8 cellular contexts compared by ENCODE assay signal in the genomic region with DNA sequence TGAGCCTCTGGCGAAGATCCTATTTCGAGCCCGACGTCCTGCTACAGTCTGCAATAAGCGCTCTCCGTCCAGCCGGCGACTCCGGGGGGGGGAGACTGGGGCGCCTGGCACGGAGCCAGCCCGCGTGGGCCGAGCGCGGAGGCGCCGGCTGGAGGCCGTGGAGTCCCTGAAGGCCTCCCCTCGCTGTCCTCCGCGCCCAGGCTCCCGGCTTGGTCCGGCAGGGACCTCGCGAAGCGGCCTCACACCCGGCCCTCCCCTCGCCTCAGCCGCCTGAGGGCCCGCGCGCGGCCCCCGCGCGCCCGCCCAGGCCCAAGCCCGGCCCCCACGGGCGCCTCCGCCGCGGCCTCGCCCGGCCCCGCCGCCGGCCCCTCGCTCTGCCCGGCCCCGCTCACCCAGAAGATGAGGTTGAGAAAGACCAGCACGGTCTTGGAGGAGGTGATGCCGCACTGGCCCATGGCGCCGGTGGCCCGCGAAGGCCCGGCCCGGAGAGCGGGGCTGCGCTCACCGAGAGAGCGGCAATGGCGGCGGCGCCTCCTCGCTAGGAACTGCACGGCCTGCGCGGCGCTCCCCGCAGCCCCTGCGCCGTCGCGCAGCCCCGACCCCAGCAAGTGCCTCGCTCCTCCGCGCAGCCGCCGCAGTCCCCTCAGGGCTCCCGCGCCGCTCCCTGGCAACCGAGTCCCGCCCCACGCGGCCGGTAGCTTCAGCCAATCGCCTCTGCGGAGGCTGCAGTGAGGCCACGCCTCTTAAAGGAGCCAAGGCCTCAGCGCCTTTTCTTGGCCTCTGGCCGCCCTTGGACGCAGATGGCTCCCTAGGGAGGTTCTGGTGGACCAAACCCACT. TPM values are rescaled to one million over a fixed set of nuclear protein-coding genes. Genes with fewer than 3 reads are reported as not detected.
A peak's percentile ranks its signal among the peaks of the same experiment; 100 is the strongest.
DNase-seq lines count a peak whose midpoint lies in the region; ATAC-seq and TF ChIP-seq lines count a peak whose summit lies in the region.

A gene (minus strand): TSS at position 610 of the 838 bp plus-strand sequence. CDS start 155 bp downstream, at position 455.

- no peak within 1 kb of the TSS for H3K23ac ChIP-seq in trophoblast cell (ENCODE audit: low read length)

- peak within 1 kb of the TSS; percentile 68 for H3K18ac ChIP-seq in trophoblast cell (ENCODE audit: low read length)

- H3K36me3 ChIP-seq in trophoblast cell (ENCODE audit: control insufficient read depth in 1 of 2, insufficient read depth in 2 of 2, low read length in 2 of 2) = no peaks in the 10 kb centered on the region
- no peaks in the 10 kb centered on the region for H3K36me3 ChIP-seq in tibial nerve

- peak within 1 kb of the TSS; percentile 96 for H3K9ac ChIP-seq in trophoblast cell (ENCODE audit: low read length)

- TF ChIP-seq CTCF in GM13977 (IDR thresholded peaks at IDR 0.05; ENCODE audit: extremely low read depth, insufficient read depth, missing control alignments) (no peak), tibial nerve (IDR thresholded peaks at IDR 0.05) (peak in 1 of 5 experiments; percentile 49)

- peak within 1 kb of the TSS; percentile 75 for H3K14ac ChIP-seq in trophoblast cell (ENCODE audit: low read length)

- H3K27ac ChIP-seq in adipose tissue (ENCODE audit: low read depth, low read length) (peak within 1 kb of the TSS; percentile 83), trophoblast cell (ENCODE audit: low read depth, low read length) (peak within 1 kb of the TSS; percentile 61), tibial nerve (peak within 1 kb of the TSS; percentile 73 to 93 (median 92))

- in situ Hi-C loops in GM13977 (cut with MboI; ENCODE audit: low pct_unique_long_range_greater_than_20kb, low sequenced_read_pairs, unreplicated experiment) = no loop called here

- peak within 1 kb of the TSS; percentile 38 for H2BK120ac ChIP-seq in trophoblast cell (ENCODE audit: insufficient read depth, low read length, poor library complexity)

- H3K9me3 Mint-ChIP-seq in T-cell = no peaks in the 10 kb centered on the region

- ATAC-seq in HG02870 (IDR thresholded peaks at IDR 0.05; ENCODE audit: unreplicated experiment) = peak; percentile 86
- peak; percentile 98 to 100 (median 99) for ATAC-seq in T-cell (replicated peaks in 1 of 4)

- peak within 1 kb of the TSS; percentile 44 for H4K12ac ChIP-seq in trophoblast cell (ENCODE audit: low read depth, low read length)

- H2BK12ac ChIP-seq in trophoblast cell (ENCODE audit: low read length) = no peak within 1 kb of the TSS

- DNase-seq in GM13977 (ENCODE audit: low spot score) = peak; percentile 95
- peak; percentile 90 for DNase-seq in NCI-H146 (lab: John Stamatoyannopoulos, UW)
- DNase-seq in T-cell = peak; percentile 84 to 94 (median 90)
- DNase-seq in cardiac septum (ENCODE audit: low spot score) = peak; percentile 98
- DNase-seq in trophoblast cell = peak; percentile 88 to 94
- peak; percentile 83 for DNase-seq in tibial nerve (ENCODE audit: low spot score in 2 of 2)

- peak in 1 of 2 donors; percentile 68 for TF ChIP-seq EP300 in tibial nerve (IDR thresholded peaks at IDR 0.05)

- H3K4me3 ChIP-seq in trophoblast cell (ENCODE audit: low read depth, low read length) = peak within 1 kb of the TSS; percentile 90
- peak within 1 kb of the TSS; percentile 83 to 90 (median 86) for H3K4me3 ChIP-seq in tibial nerve

- peaks cover 4% of the 10 kb centered on the region for H3K79me2 ChIP-seq in trophoblast cell (ENCODE audit: control insufficient read depth, insufficient read depth, low read length, poor library complexity)

- intact Hi-C loops in cardiac septum (cut with DNase I) = no loop called here

- no peaks in the 10 kb centered on the region for H3K27me3 Mint-ChIP-seq in T-cell

- peak in 1 of 2 donors; percentile 89 for TF ChIP-seq POLR2A in tibial nerve (IDR thresholded peaks at IDR 0.05)

- peak within 1 kb of the TSS; percentile 97 for H3K4me2 ChIP-seq in trophoblast cell (ENCODE audit: low read length)

- peak within 1 kb of the TSS; percentile 70 for H4K91ac ChIP-seq in trophoblast cell (ENCODE audit: low read depth, low read length)

- POLR2A ChIA-PET in T-cell (lab: Charles Lee) = interaction anchor here in 1 of 2 donors (1.0 kb wide), 1 partner anchor 10 kb away, joined by 3 read pairs; no protein-coding TSS in a partner anchor

- peak within 1 kb of the TSS; percentile 70 to 85 for H3K27ac Mint-ChIP-seq in T-cell

- H3K4ac ChIP-seq in trophoblast cell (ENCODE audit: low read depth, low read length) = peak within 1 kb of the TSS; percentile 78

- H3K4me1 ChIP-seq in trophoblast cell (ENCODE audit: control insufficient read depth in 1 of 2, insufficient read depth in 2 of 2, low read length in 2 of 2) (peaks cover 0 to 5% of the 10 kb centered on the region in 2 experiments), tibial nerve (peaks cover 0 to 46% (median 18%) of the 10 kb centered on the region in 4 donors)

- H4K8ac ChIP-seq in trophoblast cell (ENCODE audit: low read depth, low read length) = peak within 1 kb of the TSS; percentile 84

- H2BK5ac ChIP-seq in trophoblast cell (ENCODE audit: low read depth, low read length, poor library complexity) = peak within 1 kb of the TSS; percentile 46

- WGBS in adipose tissue, 3 donors = 0 to 1% (median 0%) methylated on average over 55 to 97 of the region's 97 CpGs
- WGBS in trophoblast cell (ENCODE audit: extremely low coverage, insufficient coverage, insufficient read length) = no CpG with 5 or more reads among the region's 97 CpGs
- 1% methylated on average over 28 to 36 of the region's 97 CpGs for WGBS in tibial nerve, 2 donors

- peaks cover 2% of the 10 kb centered on the region for H3K79me1 ChIP-seq in trophoblast cell (ENCODE audit: low read length)

- no peak within 1 kb of the TSS for H2AK5ac ChIP-seq in trophoblast cell (ENCODE audit: low read length)

- peaks cover 31 to 36% (median 32%) of the 10 kb centered on the region in 3 donors for H3K4me1 Mint-ChIP-seq in T-cell

- peak within 1 kb of the TSS; percentile 71 to 81 (median 79) for H3K4me3 Mint-ChIP-seq in T-cell

- H3K9me3 ChIP-seq in trophoblast cell (ENCODE audit: insufficient read depth, low read depth, low read length) (no peaks in the 10 kb centered on the region), tibial nerve (no peaks in the 10 kb centered on the region)

- CTCF ChIA-PET in T-cell (lab: Charles Lee) = no interaction called here

- no peaks in the 10 kb centered on the region for H3K27me3 ChIP-seq in trophoblast cell (ENCODE audit: insufficient read depth, low read length)
- no peaks in the 10 kb centered on the region for H3K27me3 ChIP-seq in tibial nerve

- no peaks in the 10 kb centered on the region for H3K36me3 Mint-ChIP-seq in T-cell

- peak within 1 kb of the TSS; percentile 82 for H2AFZ ChIP-seq in trophoblast cell (ENCODE audit: insufficient read depth, low read length, poor library complexity)

RNA-seq across cellular contexts. Expression of the gene that starts here (rescaled TPM):
- total RNA-seq in T-cell (10 to 100 TPM; 12.7 to 26.3 (median 25.0) TPM), cardiac septum (101 TPM), tibial nerve (100 to 1,000 TPM; 155 to 229 (median 203) TPM)
- polyA plus RNA-seq in adipose tissue = 100 to 1,000 TPM in 2 of 3 donors, 10 to 100 TPM in 1; 93.7 to 495 (median 218) TPM
- 93.4 and 95.8 TPM in 2 replicates for polyA plus RNA-seq in trophoblast cell (2013)

Comparison
In these comparisons a context has a peak if more than half of its experiments do, and no peak if none do; other contexts are left out.
1. Peak in every context shown above with its lines: DNase-seq, ATAC-seq, H3K4me3 ChIP-seq and H3K27ac ChIP-seq.